In genomic region chr11:19742595-19743292, GRCh38 we compare ENCODE assay signal across 8 cellular contexts. TPM values are rescaled to one million over a fixed set of nuclear protein-coding genes. Genes with fewer than 3 reads are reported as not detected.
DNase-seq lines count a peak whose midpoint lies in the region; ATAC-seq and TF ChIP-seq lines count a peak whose summit lies in the region.

No MANE protein-coding gene starts in this region.

- peaks cover 3 to 60% (median 5%) of the 10 kb centered on the region in 3 donors for H3K4me1 ChIP-seq in gastroesophageal sphincter
- H3K4me1 ChIP-seq in ovary (ENCODE audit: insufficient read depth) = peaks cover 1% of the 10 kb centered on the region
- peaks cover 0 to 9% (median 4%) of the 10 kb centered on the region in 4 donors for H3K4me1 ChIP-seq in transverse colon

- peak; percentile 63 for ATAC-seq in CD4-positive, alpha-beta T cell (ENCODE audit: poor library complexity)
- ATAC-seq in GM19395 (IDR thresholded peaks at IDR 0.05; ENCODE audit: unreplicated experiment) (peak; percentile 80), gastroesophageal sphincter (peak; percentile 83)

- POLR2A ChIA-PET in CD4-positive, alpha-beta T cell (lab: Charles Lee) = no interaction called here

- in situ Hi-C loops in transverse colon (cut with MboI; ENCODE audit: low pct_ligation_motif_present in 1 of 4, low pct_unique_long_range_greater_than_20kb in 1 of 4, low sequenced_read_pairs in 3 of 4) = loop anchor here in 2 of 4 donors (10.0 to 25.0 kb wide), 2 partner anchors 178 to 430 kb away; no protein-coding TSS in a partner anchor

- TF ChIP-seq RAD21 in Ishikawa (IDR thresholded peaks at IDR 0.05; ENCODE audit: low read depth) = peak; percentile 84

- no peak overlapping the region for H3K27ac Mint-ChIP-seq in CD4-positive, alpha-beta T cell
- H3K27ac Mint-ChIP-seq in activated T-helper 2 cell treated with anti-CD3 and anti-CD28 coated beads, Interferon-gamma antibody, Interleukin-2, Interleukin-4, amounts not matched to agents 10 μg/mL and 5 μg/mL and 100 μg/mL, durations not matched to agents 14 hours and 24 hours and 36 hours = no peak overlapping the region

- H3K4me3 ChIP-seq in gastroesophageal sphincter (no peak overlapping the region), ovary (no peak overlapping the region), transverse colon (no peak overlapping the region)

- H3K27me3 Mint-ChIP-seq in CD4-positive, alpha-beta T cell = peaks cover 10% of the 10 kb centered on the region
- H3K27me3 Mint-ChIP-seq in activated T-helper 2 cell treated with anti-CD3 and anti-CD28 coated beads, Interferon-gamma antibody, Interleukin-2, Interleukin-4, amounts not matched to agents 10 μg/mL and 5 μg/mL and 100 μg/mL, durations not matched to agents 14 hours and 24 hours and 36 hours (ENCODE audit: low read depth) = peaks cover 7% of the 10 kb centered on the region

- H3K36me3 ChIP-seq in gastroesophageal sphincter (peaks cover 0 to 13% of the 10 kb centered on the region in 2 donors), ovary (no peaks in the 10 kb centered on the region), transverse colon (no peaks in the 10 kb centered on the region)

- DNase-seq in CD4-positive, alpha-beta T cell = peak; percentile 46 to 68 (median 58)
- DNase-seq in RPMI7951 (ENCODE audit: low read depth) (peak; percentile 66), ovary (peak; percentile 53 to 82 (median 73)), transverse colon (peak; percentile 83)
- DNase-seq in activated T-helper 2 cell treated with anti-CD3 and anti-CD28 coated beads, Interferon-gamma antibody, Interleukin-2, Interleukin-4, amounts not matched to agents 10 μg/mL and 5 μg/mL and 100 μg/mL, durations not matched to agents 14 hours and 24 hours and 36 hours (ENCODE audit: low spot score) = peak; percentile 36

- TF ChIP-seq CTCF in CD4-positive, alpha-beta T cell (IDR thresholded peaks at IDR 0.05) = peak; percentile 78
- TF ChIP-seq CTCF in gastroesophageal sphincter (IDR thresholded peaks at IDR 0.05) (peak; percentile 67 to 96 (median 93)), ovary (IDR thresholded peaks at IDR 0.05) (peak; percentile 55 to 84 (median 64)), transverse colon (IDR thresholded peaks at IDR 0.05) (peak; percentile 85 to 93 (median 89))

- no peak for TF ChIP-seq EP300 in Ishikawa (IDR thresholded peaks at IDR 0.05; ENCODE audit: borderline replicate concordance)
- TF ChIP-seq EP300 in gastroesophageal sphincter (IDR thresholded peaks at IDR 0.05) = no peak
- no peak for TF ChIP-seq EP300 in ovary (IDR thresholded peaks at IDR 0.05)
- TF ChIP-seq EP300 in transverse colon (IDR thresholded peaks at IDR 0.05; ENCODE audit: low read depth) = no peak

- no peaks in the 10 kb centered on the region for H3K36me3 Mint-ChIP-seq in CD4-positive, alpha-beta T cell (ENCODE audit: low read depth)
- H3K36me3 Mint-ChIP-seq in activated T-helper 2 cell treated with anti-CD3 and anti-CD28 coated beads, Interferon-gamma antibody, Interleukin-2, Interleukin-4, amounts not matched to agents 10 μg/mL and 5 μg/mL and 100 μg/mL, durations not matched to agents 14 hours and 24 hours and 36 hours (ENCODE audit: low read depth) = no peaks in the 10 kb centered on the region

- no peaks in the 10 kb centered on the region for H3K27me3 ChIP-seq in CD4-positive, alpha-beta T cell (ENCODE audit: control insufficient read depth, insufficient read depth, low read length)
- no peaks in the 10 kb centered on the region for H3K27me3 ChIP-seq in gastroesophageal sphincter
- H3K27me3 ChIP-seq in ovary = no peaks in the 10 kb centered on the region
- H3K27me3 ChIP-seq in transverse colon = no peaks in the 10 kb centered on the region

- WGBS in gastroesophageal sphincter (ENCODE audit: low coverage in 1 of 2), 2 donors = 50 to 67% methylated on average over 1 to 2 of the region's 2 CpGs
- 35 to 48% (median 36%) methylated on average over 2 of the region's 2 CpGs for WGBS in ovary, 3 donors
- WGBS in transverse colon (ENCODE audit: low coverage in 1 of 2), 2 donors = 32 to 56% methylated on average over 1 to 2 of the region's 2 CpGs

- no peaks in the 10 kb centered on the region for H3K4me1 Mint-ChIP-seq in CD4-positive, alpha-beta T cell (ENCODE audit: low read depth)
- no peaks in the 10 kb centered on the region for H3K4me1 Mint-ChIP-seq in activated T-helper 2 cell treated with anti-CD3 and anti-CD28 coated beads, Interferon-gamma antibody, Interleukin-2, Interleukin-4, amounts not matched to agents 10 μg/mL and 5 μg/mL and 100 μg/mL, durations not matched to agents 14 hours and 24 hours and 36 hours (ENCODE audit: low read depth)

- no peaks in the 10 kb centered on the region for H3K9me3 ChIP-seq in CD4-positive, alpha-beta T cell (ENCODE audit: control insufficient read depth, low read length)
- H3K9me3 ChIP-seq in gastroesophageal sphincter = no peaks in the 10 kb centered on the region
- no peaks in the 10 kb centered on the region for H3K9me3 ChIP-seq in ovary
- no peaks in the 10 kb centered on the region for H3K9me3 ChIP-seq in transverse colon

- CTCF ChIA-PET in CD4-positive, alpha-beta T cell (lab: Charles Lee) = interaction anchor here (1.0 to 2.0 kb wide), 7 partner anchors 22 to 672 kb away, joined by 3 to 22 read pairs (median 5); no protein-coding TSS in a partner anchor

- intact Hi-C loops in CD4-positive, alpha-beta T cell (cut with DNase I, micrococcal nuclease) = loop anchor here (1.0 to 2.0 kb wide), 3 partner anchors 160 to 484 kb away; no protein-coding TSS in a partner anchor
- intact Hi-C loops in activated T-helper 2 cell treated with anti-CD3 and anti-CD28 coated beads, Interferon-gamma antibody, Interleukin-2, Interleukin-4, amounts not matched to agents 10 μg/mL and 5 μg/mL and 100 μg/mL, durations not matched to agents 14 hours and 24 hours and 36 hours (cut with micrococcal nuclease) = loop anchor here (1.0 kb wide), 1 partner anchor 178 kb away; no protein-coding TSS in a partner anchor
- intact Hi-C loops in ovary (cut with DNase I) = loop anchor here in 3 of 4 donors (1.0 to 5.0 kb wide), 2 partner anchors 178 to 180 kb away; no protein-coding TSS in a partner anchor
- intact Hi-C loops in transverse colon (cut with DNase I; ENCODE audit: low total_unique reads) = loop anchor here (2.0 to 10.0 kb wide), 2 partner anchors 152 to 178 kb away; no protein-coding TSS in a partner anchor

- no peak overlapping the region for H3K4me3 Mint-ChIP-seq in CD4-positive, alpha-beta T cell
- H3K4me3 Mint-ChIP-seq in activated T-helper 2 cell treated with anti-CD3 and anti-CD28 coated beads, Interferon-gamma antibody, Interleukin-2, Interleukin-4, amounts not matched to agents 10 μg/mL and 5 μg/mL and 100 μg/mL, durations not matched to agents 14 hours and 24 hours and 36 hours (ENCODE audit: low read depth) = no peak overlapping the region

- H3K27ac ChIP-seq in CD4-positive, alpha-beta T cell (ENCODE audit: low read depth, low read length) = no peak overlapping the region
- H3K27ac ChIP-seq in gastroesophageal sphincter = peak overlapping the region in 1 of 4 donors; percentile 39
- no peak overlapping the region for H3K27ac ChIP-seq in ovary
- H3K27ac ChIP-seq in transverse colon = peak overlapping the region in 1 of 4 donors; percentile 50

- no peaks in the 10 kb centered on the region for H3K9me3 Mint-ChIP-seq in CD4-positive, alpha-beta T cell
- no peaks in the 10 kb centered on the region for H3K9me3 Mint-ChIP-seq in activated T-helper 2 cell treated with anti-CD3 and anti-CD28 coated beads, Interferon-gamma antibody, Interleukin-2, Interleukin-4, amounts not matched to agents 10 μg/mL and 5 μg/mL and 100 μg/mL, durations not matched to agents 14 hours and 24 hours and 36 hours

- TF ChIP-seq POLR2A in gastroesophageal sphincter (IDR thresholded peaks at IDR 0.05) (no peak), ovary (IDR thresholded peaks at IDR 0.05) (no peak), transverse colon (IDR thresholded peaks at IDR 0.05) (no peak)

TF ChIP-seq in Ishikawa, 13 proteins besides CTCF, POLR2A, EP300 and RAD21:
- TF ChIP-seq YY1 (IDR thresholded peaks at IDR 0.05; ENCODE audit: low read depth) = no peak

RNA-seq across cellular contexts. Expression of gene NAV2, which starts 30.1 kb away (rescaled TPM):
- under 1 TPM; 0.55 to 0.64 TPM for total RNA-seq in CD4-positive, alpha-beta T cell
- total RNA-seq in RPMI7951 (2014; rRNA removed; shearing (Covaris generic)) = 6.9 and 7.1 TPM in 2 replicates
- total RNA-seq in activated T-helper 2 cell treated with anti-CD3 and anti-CD28 coated beads, Interferon-gamma antibody, Interleukin-2, Interleukin-4, amounts not matched to agents 10 μg/mL and 5 μg/mL and 100 μg/mL, durations not matched to agents 14 hours and 24 hours and 36 hours = 0.02 and 0.39 TPM in 2 replicates
- 10 to 100 TPM; 19.5 to 57.1 (median 43.4) TPM for total RNA-seq in gastroesophageal sphincter
- 10 to 100 TPM in 3 of 7 donors, 1 to 10 TPM in 4; 2.9 to 14.1 (median 9.9) TPM for total RNA-seq in ovary
- 1 to 10 TPM; 3.5 to 7.8 TPM for polyA plus RNA-seq in ovary
- total RNA-seq in transverse colon = 10 to 100 TPM in 3 of 4 donors, 1 to 10 TPM in 1; 9.6 to 40.0 (median 23.1) TPM
